ENCODE assay signal across 8 cellular contexts in genomic region chr17:18087610-18088491, GRCh38. TPM values are rescaled to one million over a fixed set of nuclear protein-coding genes. Genes with fewer than 3 reads are reported as not detected.
DNase-seq lines count a peak whose midpoint lies in the region; ATAC-seq and TF ChIP-seq lines count a peak whose summit lies in the region.

DRG2 (plus strand) TSS chr17:18087948; CDS start chr17:18088024, 76 bp downstream.

- peak; percentile 77 for ATAC-seq in HG02840 (IDR thresholded peaks at IDR 0.05; ENCODE audit: low FRiP score, unreplicated experiment)
- peak; percentile 97 for ATAC-seq in T-helper 17 cell
- ATAC-seq in left ventricle myocardium superior = peak; percentile 97

- no peaks in the 10 kb centered on the region for H3K4me1 ChIP-seq in prostate gland (replicated peaks)

- H3K36me3 Mint-ChIP-seq in T-helper 17 cell (ENCODE audit: low read depth) = peaks cover 2% of the 10 kb centered on the region

- H3K4me3 ChIP-seq in GM12875 (ENCODE audit: low read depth, low read length) = peak within 1 kb of the TSS; percentile 86
- peak within 1 kb of the TSS; percentile 71 to 85 for H3K4me3 ChIP-seq in prostate gland

- no peaks in the 10 kb centered on the region for H3K27me3 ChIP-seq in prostate gland (replicated peaks; ENCODE audit: insufficient read depth)

- H3K9me3 ChIP-seq in T-helper 17 cell (ENCODE audit: control insufficient read depth, low read length, poor library complexity, severe bottlenecking) (no peaks in the 10 kb centered on the region), prostate gland (no peaks in the 10 kb centered on the region)

- intact Hi-C loops in left ventricle myocardium superior (cut with micrococcal nuclease) (no loop called here), prostate gland (cut with DNase I) (loop anchor here (2.0 kb wide), 1 partner anchor 49 kb away; the partner anchor contains the start of genes ATPAF2 and GID4)

- H3K27ac Mint-ChIP-seq in T-helper 17 cell = peak within 1 kb of the TSS; percentile 96

- H3K4me3 Mint-ChIP-seq in T-helper 17 cell = peak within 1 kb of the TSS; percentile 99

- TF ChIP-seq CTCF in GM12875 (IDR thresholded peaks at IDR 0.05; ENCODE audit: borderline replicate concordance, insufficient read depth, low read depth, low read length) (no peak), prostate gland (IDR thresholded peaks at IDR 0.05) (peak in 2 of 4 experiments; percentile 37 to 44)

- no peaks in the 10 kb centered on the region for H3K27me3 Mint-ChIP-seq in T-helper 17 cell

- H3K36me3 ChIP-seq in prostate gland = no peaks in the 10 kb centered on the region

- under 1% methylated on average over 52 of the region's 52 CpGs for WGBS in prostate gland

- peak; percentile 82 for DNase-seq in NCI-H1694 (lab: John Stamatoyannopoulos, UW)
- DNase-seq in T-helper 17 cell = peak; percentile 75 to 86 (median 76)
- peak; percentile 23 to 91 (median 80) for DNase-seq in amygdala (lab: John Stamatoyannopoulos, UW)
- DNase-seq in left ventricle myocardium superior = peak; percentile 95
- DNase-seq in prostate gland (ENCODE audit: low spot score) = peak; percentile 83
- DNase-seq in ureter (ENCODE audit: low spot score) = peak; percentile 93

- peaks cover 21% of the 10 kb centered on the region for H3K4me1 Mint-ChIP-seq in T-helper 17 cell

- no peak for TF ChIP-seq POLR2A in prostate gland (IDR thresholded peaks at IDR 0.05)

- H3K27ac ChIP-seq in prostate gland = peak within 1 kb of the TSS; percentile 72 to 78

RNA-seq across cellular contexts. Expression of gene DRG2, which starts in this region (rescaled TPM):
- total RNA-seq in T-helper 17 cell (10 to 100 TPM; 43.6 to 52.3 TPM), left ventricle myocardium superior (19.4 TPM), prostate gland (10 to 100 TPM; 44.1 to 56.9 TPM), ureter (56.3 TPM)

Comparison
In these comparisons a context has a peak if more than half of its experiments do, and no peak if none do; other contexts are left out.
1. Peak in every context shown above with its lines: DNase-seq, ATAC-seq, H3K4me3 ChIP-seq and H3K27ac ChIP-seq.